In genomic region chr2:179106342-179107178, GRCh38 we compare ENCODE assay signal across 9 cellular contexts. TPM values are rescaled to one million over a fixed set of nuclear protein-coding genes. Genes with fewer than 3 reads are reported as not detected.
DNase-seq lines count a peak whose midpoint lies in the region; ATAC-seq and TF ChIP-seq lines count a peak whose summit lies in the region.
"Had no signal": no experiment of that assay in that cellular context is flagged by ENCODE, and none has a peak within 500 bp of the region (broad histone marks: within the 10 kb centered on the region; RNA-seq: fewer than 3 reads in every experiment).

No MANE protein-coding gene starts in this region.

- 59 to 68% (median 62%) methylated on average over 7 of the region's 7 CpGs for WGBS in heart left ventricle, 4 donors

- H3K27me3 Mint-ChIP-seq in activated T-cell treated with anti-CD3 and anti-CD28 coated beads, Interleukin-2, amount 50 U/mL, for 72 hours (ENCODE audit: low read depth) = no peaks in the 10 kb centered on the region
- H3K27me3 Mint-ChIP-seq in activated CD8-positive, alpha-beta T cell treated with anti-CD3 and anti-CD28 coated beads for 36 hours = no peaks in the 10 kb centered on the region
- H3K27me3 Mint-ChIP-seq: dendritic cell treated with granulocyte-macrophage colony-stimulating factor and Interleukin-4, amounts not matched to agents 40 ng/mL and 50 ng/mL, for 4 days had no signal

- CTCF ChIA-PET in activated CD8-positive, alpha-beta T cell treated with anti-CD3 and anti-CD28 coated beads for 36 hours (lab: Charles Lee) = interaction anchor here (0.8 to 3.3 kb wide), 5 partner anchors 11 to 87 kb away, joined by 3 to 15 read pairs (median 3); no protein-coding TSS in a partner anchor

- intact Hi-C loops in activated CD8-positive, alpha-beta T cell treated with anti-CD3 and anti-CD28 coated beads for 36 hours (cut with micrococcal nuclease) = loop anchor here (5.0 kb wide), 1 partner anchor 74 kb away; no protein-coding TSS in a partner anchor
- intact Hi-C loops in heart left ventricle (cut with DNase I) = no loop called here

- H3K4me1 ChIP-seq in heart left ventricle = peaks cover 0 to 20% (median 11%) of the 10 kb centered on the region in 12 donors

- POLR2A ChIA-PET in activated CD8-positive, alpha-beta T cell treated with anti-CD3 and anti-CD28 coated beads for 36 hours (lab: Charles Lee) = interaction anchor here (0.9 kb wide), 1 partner anchor 10 kb away, joined by 3 read pairs; no protein-coding TSS in a partner anchor

- no peak for TF ChIP-seq POLR2A in heart left ventricle (IDR thresholded peaks at IDR 0.05)

- H3K9me3 Mint-ChIP-seq in activated T-cell treated with anti-CD3 and anti-CD28 coated beads, Interleukin-2, amount 50 U/mL, for 72 hours = no peaks in the 10 kb centered on the region
- H3K9me3 Mint-ChIP-seq in activated CD8-positive, alpha-beta T cell treated with anti-CD3 and anti-CD28 coated beads for 36 hours = no peaks in the 10 kb centered on the region
- H3K9me3 Mint-ChIP-seq: dendritic cell treated with granulocyte-macrophage colony-stimulating factor and Interleukin-4, amounts not matched to agents 40 ng/mL and 50 ng/mL, for 4 days had no signal

- no peaks in the 10 kb centered on the region for H3K36me3 Mint-ChIP-seq in activated T-cell treated with anti-CD3 and anti-CD28 coated beads, Interleukin-2, amount 50 U/mL, for 72 hours (ENCODE audit: insufficient read depth in 2 of 2)
- H3K36me3 Mint-ChIP-seq in activated CD8-positive, alpha-beta T cell treated with anti-CD3 and anti-CD28 coated beads for 36 hours (ENCODE audit: low read depth) = no peaks in the 10 kb centered on the region

- no peak for TF ChIP-seq CTCF in activated CD8-positive, alpha-beta T cell treated with anti-CD3 and anti-CD28 coated beads for 36 hours (IDR thresholded peaks at IDR 0.05)
- no peak for TF ChIP-seq CTCF in heart left ventricle (IDR thresholded peaks at IDR 0.05)

- no peaks in the 10 kb centered on the region for H3K27me3 ChIP-seq in heart left ventricle

- H3K9me3 ChIP-seq in heart left ventricle = no peaks in the 10 kb centered on the region

- H3K4me3 ChIP-seq in heart left ventricle (no peak overlapping the region), skeletal muscle cell (ENCODE audit: low read depth, low read length) (no peak overlapping the region)

- H3K27ac Mint-ChIP-seq in activated T-cell treated with anti-CD3 and anti-CD28 coated beads, Interleukin-2, amount 50 U/mL, for 72 hours = peak overlapping the region; percentile 94
- H3K27ac Mint-ChIP-seq in activated CD8-positive, alpha-beta T cell treated with anti-CD3 and anti-CD28 coated beads for 36 hours = peak overlapping the region; percentile 40
- H3K27ac Mint-ChIP-seq: dendritic cell treated with granulocyte-macrophage colony-stimulating factor and Interleukin-4, amounts not matched to agents 40 ng/mL and 50 ng/mL, for 4 days had no signal

- peak; percentile 69 to 77 for ATAC-seq in activated T-cell treated with anti-CD3 and anti-CD28 coated beads, Interleukin-2, amount 50 U/mL, for 72 hours (replicated peaks in 1 of 2)
- ATAC-seq in HG02798 (IDR thresholded peaks at IDR 0.05; ENCODE audit: poor library complexity, unreplicated experiment) (peak; percentile 82), heart left ventricle (peak; percentile 56 to 90 (median 86))
- peak; percentile 70 for ATAC-seq in activated CD8-positive, alpha-beta T cell treated with anti-CD3 and anti-CD28 coated beads for 36 hours

- peak overlapping the region; percentile 61 to 83 for H3K4me3 Mint-ChIP-seq in activated T-cell treated with anti-CD3 and anti-CD28 coated beads, Interleukin-2, amount 50 U/mL, for 72 hours
- peak overlapping the region; percentile 3 for H3K4me3 Mint-ChIP-seq in activated CD8-positive, alpha-beta T cell treated with anti-CD3 and anti-CD28 coated beads for 36 hours
- H3K4me3 Mint-ChIP-seq: dendritic cell treated with granulocyte-macrophage colony-stimulating factor and Interleukin-4, amounts not matched to agents 40 ng/mL and 50 ng/mL, for 4 days had no signal

- peaks cover 0 to 47% (median 23%) of the 10 kb centered on the region in 9 donors for H3K36me3 ChIP-seq in heart left ventricle

- peak overlapping the region in 6 of 12 donors; percentile 5 to 41 (median 15) for H3K27ac ChIP-seq in heart left ventricle

- DNase-seq in activated T-cell treated with anti-CD3 and anti-CD28 coated beads, Interleukin-2, amount 50 U/mL, for 72 hours = peak; percentile 17 to 43
- no peak for DNase-seq in activated T-cell treated with anti-CD3 and anti-CD28 coated beads, Interleukin-2, amount 50 U/mL, for 1 hour
- peak; percentile 89 for DNase-seq in NCI-H1436 treated with DMSO at 0.1 percent for 48 hours (lab: John Stamatoyannopoulos, UW)
- DNase-seq in activated CD8-positive, alpha-beta T cell treated with anti-CD3 and anti-CD28 coated beads for 36 hours = peak; percentile 42
- peak in 4 of 5 donors; percentile 25 to 63 (median 42) for DNase-seq in heart left ventricle
- DNase-seq in skeletal muscle cell (ENCODE audit: low read depth) = peak; percentile 96
- no peak for DNase-seq in NK-92 treated with Interleukin-12 subunit alpha and Interleukin-12 subunit beta, amount 100 ng/mL, for 24 hours (lab: John Stamatoyannopoulos, UW)

- H3K4me1 Mint-ChIP-seq in activated T-cell treated with anti-CD3 and anti-CD28 coated beads, Interleukin-2, amount 50 U/mL, for 72 hours (ENCODE audit: low read depth) = peaks cover 46% of the 10 kb centered on the region
- H3K4me1 Mint-ChIP-seq in activated CD8-positive, alpha-beta T cell treated with anti-CD3 and anti-CD28 coated beads for 36 hours (ENCODE audit: low read depth) = peaks cover 35% of the 10 kb centered on the region

RNA-seq across cellular contexts. Expression of gene CCDC141, which starts 56.6 kb away (rescaled TPM):
- total RNA-seq in activated T-cell treated with anti-CD3 and anti-CD28 coated beads, Interleukin-2, amount 50 U/mL, for 72 hours = 1 to 10 TPM; 5.3 to 9.4 TPM
- 1 to 10 TPM; 6.5 to 7.8 TPM for total RNA-seq in activated CD8-positive, alpha-beta T cell treated with anti-CD3 and anti-CD28 coated beads for 36 hours
- 100 to 1,000 TPM in 8 of 9 donors, 10 to 100 TPM in 1; 58.1 to 258 (median 144) TPM for total RNA-seq in heart left ventricle
- polyA plus RNA-seq in heart left ventricle = 10 to 100 TPM; 10.6 to 19.1 TPM

Comparison
In these comparisons a context has a peak if more than half of its experiments do, and no peak if none do; other contexts are left out.
1. DNase-seq: peak in activated T-cell treated with anti-CD3 and anti-CD28 coated beads, Interleukin-2, amount 50 U/mL, for 72 hours (2 of 2), NCI-H1436 treated with DMSO at 0.1 percent for 48 hours (single experiment), activated CD8-positive, alpha-beta T cell treated with anti-CD3 and anti-CD28 coated beads for 36 hours (single experiment), heart left ventricle (4 of 5) and skeletal muscle cell (single experiment); none in activated T-cell treated with anti-CD3 and anti-CD28 coated beads, Interleukin-2, amount 50 U/mL, for 1 hour (single experiment) and NK-92 treated with Interleukin-12 subunit alpha and Interleukin-12 subunit beta, amount 100 ng/mL, for 24 hours (single experiment).
2. RNA of gene CCDC141, which starts 56.6 kb away (total RNA-seq): 58.1 to 258 TPM in heart left ventricle; 5.3 to 9.4 TPM in activated T-cell treated with anti-CD3 and anti-CD28 coated beads, Interleukin-2, amount 50 U/mL, for 72 hours and 6.5 to 7.8 TPM in activated CD8-positive, alpha-beta T cell treated with anti-CD3 and anti-CD28 coated beads for 36 hours; every median in the first group is over 4 times any median in the second.
3. Peak in every context shown above with its lines, with median percentiles within 50 percentile points of each other: ATAC-seq.